In genomic region chr17:50919321-50920040, GRCh38 we compare ENCODE assay signal across 1 cellular context.
A peak's percentile ranks its signal among the peaks of the same experiment; 100 is the strongest.
TF ChIP-seq lines count a peak whose summit lies in the region.

No MANE protein-coding gene starts in this region.

TF ChIP-seq in A549, 52 proteins besides CTCF, POLR2A, EP300 and RAD21 (continued from another document):
- no peak for TF ChIP-seq ELK1 (IDR thresholded peaks at IDR 0.05; ENCODE audit: low read depth, low read length)
- peak in 1 of 2 experiments; percentile 58; a peak in 2 of 5 replicates for TF ChIP-seq JUN (IDR thresholded peaks at IDR 0.05)
- peak; percentile 60 for TF ChIP-seq EHF (CRISPR knock-in tag; IDR thresholded peaks at IDR 0.05)
- TF ChIP-seq HOXB5 (CRISPR knock-in tag; IDR thresholded peaks at IDR 0.05), result 0 out of 2 replicates have a peak, but pooled peaks have one; percentile 20
- TF ChIP-seq RFX5 (IDR thresholded peaks at IDR 0.05), result peak; percentile 87
